9 cellular contexts compared by ENCODE assay signal in genomic region chr11:96204721-96205459, GRCh38.
A peak's percentile ranks its signal among the peaks of the same experiment; 100 is the strongest.
DNase-seq lines count a peak whose midpoint lies in the region; ATAC-seq lines count a peak whose summit lies in the region.
"Had no signal": no experiment of that assay in that cellular context is flagged by ENCODE, and none has a peak within 500 bp of the region (broad histone marks: within the 10 kb centered on the region; RNA-seq: fewer than 3 reads in every experiment).

No MANE protein-coding gene starts in this region.

- H3K27me3 Mint-ChIP-seq in activated T-helper 17 cell treated with anti-CD3 and anti-CD28 coated beads, Interleukin-2, amount 50 U/mL, for 72 hours: no peaks in the 10 kb centered on the region
- no peaks in the 10 kb centered on the region for H3K27me3 Mint-ChIP-seq in natural killer cell treated with Interleukin-12 subunit alpha and Interleukin-12 subunit beta and Interleukin-15 and Interleukin-18, amount 100 ng/mL, for 72 hours

- H3K27ac Mint-ChIP-seq in activated T-helper 17 cell treated with anti-CD3 and anti-CD28 coated beads, Interleukin-2, amount 50 U/mL, for 72 hours: peak overlapping the region; percentile 86
- peak overlapping the region; percentile 88 to 99 for H3K27ac Mint-ChIP-seq in natural killer cell treated with Interleukin-12 subunit alpha and Interleukin-12 subunit beta and Interleukin-15 and Interleukin-18, amount 100 ng/mL, for 72 hours

- peak; percentile 84 for ATAC-seq in activated T-helper 17 cell treated with anti-CD3 and anti-CD28 coated beads, Interleukin-2, amount 50 U/mL, for 72 hours (replicated peaks)
- peak; percentile 84 to 90 for ATAC-seq in natural killer cell treated with Interleukin-12 subunit alpha and Interleukin-12 subunit beta and Interleukin-15 and Interleukin-18, amount 100 ng/mL, for 72 hours
- ATAC-seq in HG03469 (IDR thresholded peaks at IDR 0.05; ENCODE audit: unreplicated experiment): no peak

- H3K4me3 Mint-ChIP-seq in activated T-helper 17 cell treated with anti-CD3 and anti-CD28 coated beads, Interleukin-2, amount 50 U/mL, for 72 hours: peak overlapping the region; percentile 67
- H3K4me3 Mint-ChIP-seq in natural killer cell treated with Interleukin-12 subunit alpha and Interleukin-12 subunit beta and Interleukin-15 and Interleukin-18, amount 100 ng/mL, for 72 hours: peak overlapping the region; percentile 70

- peaks cover 46% of the 10 kb centered on the region for H3K4me1 Mint-ChIP-seq in activated T-helper 17 cell treated with anti-CD3 and anti-CD28 coated beads, Interleukin-2, amount 50 U/mL, for 72 hours
- peaks cover 47 to 52% of the 10 kb centered on the region in 2 donors for H3K4me1 Mint-ChIP-seq in natural killer cell treated with Interleukin-12 subunit alpha and Interleukin-12 subunit beta and Interleukin-15 and Interleukin-18, amount 100 ng/mL, for 72 hours (ENCODE audit: low read depth in 2 of 2)

- DNase-seq in NCI-H1436 (lab: John Stamatoyannopoulos, UW) (peak; percentile 14), NCI-H1436 treated with DMSO at 0.1 percent for 48 hours (lab: John Stamatoyannopoulos, UW) (no peak), NCI-H128 (lab: John Stamatoyannopoulos, UW; ENCODE audit: unreplicated experiment) (peak; percentile 13), retina (no peak), CD1c-positive myeloid dendritic cell (ENCODE audit: extremely low spot score) (no peak)
- no peak for DNase-seq in natural killer cell treated with Interleukin-12 subunit alpha and Interleukin-12 subunit beta and Interleukin-15 and Interleukin-18, amount 100 ng/mL, for 72 hours (ENCODE audit: low spot score)
- DNase-seq: NCI-H1048 had no signal

- H3K36me3 Mint-ChIP-seq in activated T-helper 17 cell treated with anti-CD3 and anti-CD28 coated beads, Interleukin-2, amount 50 U/mL, for 72 hours (ENCODE audit: low read depth): peaks cover 5% of the 10 kb centered on the region
- H3K36me3 Mint-ChIP-seq in natural killer cell treated with Interleukin-12 subunit alpha and Interleukin-12 subunit beta and Interleukin-15 and Interleukin-18, amount 100 ng/mL, for 72 hours: no peaks in the 10 kb centered on the region

- H3K9me3 Mint-ChIP-seq in activated T-helper 17 cell treated with anti-CD3 and anti-CD28 coated beads, Interleukin-2, amount 50 U/mL, for 72 hours: no peaks in the 10 kb centered on the region
- H3K9me3 Mint-ChIP-seq in natural killer cell treated with Interleukin-12 subunit alpha and Interleukin-12 subunit beta and Interleukin-15 and Interleukin-18, amount 100 ng/mL, for 72 hours: no peaks in the 10 kb centered on the region

Comparison
In these comparisons a context has a peak if more than half of its experiments do, and no peak if none do; other contexts are left out.
1. DNase-seq: peak in NCI-H1436 (single experiment) and NCI-H128 (single experiment); none in NCI-H1436 treated with DMSO at 0.1 percent for 48 hours (single experiment), natural killer cell treated with Interleukin-12 subunit alpha and Interleukin-12 subunit beta and Interleukin-15 and Interleukin-18, amount 100 ng/mL, for 72 hours (single experiment), retina (single experiment) and CD1c-positive myeloid dendritic cell (single experiment).